ENCODE assay signal across 1 cellular context in genomic region chr3:124887177-124887995, GRCh38.
TF ChIP-seq lines count a peak whose summit lies in the region.

A gene with protein sequence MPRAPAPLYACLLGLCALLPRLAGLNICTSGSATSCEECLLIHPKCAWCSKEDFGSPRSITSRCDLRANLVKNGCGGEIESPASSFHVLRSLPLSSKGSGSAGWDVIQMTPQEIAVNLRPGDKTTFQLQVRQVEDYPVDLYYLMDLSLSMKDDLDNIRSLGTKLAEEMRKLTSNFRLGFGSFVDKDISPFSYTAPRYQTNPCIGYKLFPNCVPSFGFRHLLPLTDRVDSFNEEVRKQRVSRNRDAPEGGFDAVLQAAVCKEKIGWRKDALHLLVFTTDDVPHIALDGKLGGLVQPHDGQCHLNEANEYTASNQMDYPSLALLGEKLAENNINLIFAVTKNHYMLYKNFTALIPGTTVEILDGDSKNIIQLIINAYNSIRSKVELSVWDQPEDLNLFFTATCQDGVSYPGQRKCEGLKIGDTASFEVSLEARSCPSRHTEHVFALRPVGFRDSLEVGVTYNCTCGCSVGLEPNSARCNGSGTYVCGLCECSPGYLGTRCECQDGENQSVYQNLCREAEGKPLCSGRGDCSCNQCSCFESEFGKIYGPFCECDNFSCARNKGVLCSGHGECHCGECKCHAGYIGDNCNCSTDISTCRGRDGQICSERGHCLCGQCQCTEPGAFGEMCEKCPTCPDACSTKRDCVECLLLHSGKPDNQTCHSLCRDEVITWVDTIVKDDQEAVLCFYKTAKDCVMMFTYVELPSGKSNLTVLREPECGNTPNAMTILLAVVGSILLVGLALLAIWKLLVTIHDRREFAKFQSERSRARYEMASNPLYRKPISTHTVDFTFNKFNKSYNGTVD (minus strand): TSS chr3:124887365. CDS start chr3:124887000, 365 bp downstream.

TF ChIP-seq in HepG2, 621 proteins besides CTCF, POLR2A, EP300 and RAD21 (continued from another document and continues in another):
- no peak for TF ChIP-seq DDIT3 (CRISPR knock-in tag; IDR thresholded peaks at IDR 0.05)
- TF ChIP-seq TCF12 (IDR thresholded peaks at IDR 0.05) = no peak
- 0 out of 2 replicates have a peak, but pooled peaks have one; percentile 13 for TF ChIP-seq TCF12 (CRISPR knock-in tag; IDR thresholded peaks at IDR 0.05)
- no peak for TF ChIP-seq DPF2 (CRISPR knock-in tag; IDR thresholded peaks at IDR 0.05; ENCODE audit: borderline replicate concordance, low read depth)
- TF ChIP-seq ZNF33A (CRISPR knock-in tag; IDR thresholded peaks at IDR 0.05; ENCODE audit: borderline replicate concordance) = no peak
- TF ChIP-seq MXD1 (CRISPR knock-in tag; IDR thresholded peaks at IDR 0.05) = no peak
- TF ChIP-seq, protein P1, sequence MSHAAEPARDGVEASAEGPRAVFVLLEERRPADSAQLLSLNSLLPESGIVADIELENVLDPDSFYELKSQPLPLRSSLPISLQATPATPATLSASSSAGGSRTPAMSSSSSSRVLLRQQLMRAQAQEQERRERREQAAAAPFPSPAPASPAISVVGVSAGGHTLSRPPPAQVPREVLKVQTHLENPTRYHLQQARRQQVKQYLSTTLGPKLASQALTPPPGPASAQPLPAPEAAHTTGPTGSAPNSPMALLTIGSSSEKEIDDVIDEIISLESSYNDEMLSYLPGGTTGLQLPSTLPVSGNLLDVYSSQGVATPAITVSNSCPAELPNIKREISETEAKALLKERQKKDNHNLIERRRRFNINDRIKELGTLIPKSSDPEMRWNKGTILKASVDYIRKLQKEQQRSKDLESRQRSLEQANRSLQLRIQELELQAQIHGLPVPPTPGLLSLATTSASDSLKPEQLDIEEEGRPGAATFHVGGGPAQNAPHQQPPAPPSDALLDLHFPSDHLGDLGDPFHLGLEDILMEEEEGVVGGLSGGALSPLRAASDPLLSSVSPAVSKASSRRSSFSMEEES (CRISPR knock-in tag; IDR thresholded peaks at IDR 0.05) = no peak
- TF ChIP-seq FOSL2 (CRISPR knock-in tag; IDR thresholded peaks at IDR 0.05) = peak; percentile 40
- no peak; the same call in 1 of the 2 replicates for TF ChIP-seq FOXA3 (CRISPR knock-in tag; IDR thresholded peaks at IDR 0.05)
- no peak for TF ChIP-seq NR1H2 (CRISPR knock-in tag; IDR thresholded peaks at IDR 0.05; ENCODE audit: borderline replicate concordance, low read depth)
- TF ChIP-seq ZKSCAN8 (CRISPR knock-in tag; IDR thresholded peaks at IDR 0.05; ENCODE audit: borderline replicate concordance) = peak; percentile 20; the same call in 1 of the 2 replicates
- TF ChIP-seq HNRNPK (IDR thresholded peaks at IDR 0.05; ENCODE audit: low read depth, low read length, poor library complexity, severe bottlenecking) = peak; percentile 97
- TF ChIP-seq, protein P2, sequence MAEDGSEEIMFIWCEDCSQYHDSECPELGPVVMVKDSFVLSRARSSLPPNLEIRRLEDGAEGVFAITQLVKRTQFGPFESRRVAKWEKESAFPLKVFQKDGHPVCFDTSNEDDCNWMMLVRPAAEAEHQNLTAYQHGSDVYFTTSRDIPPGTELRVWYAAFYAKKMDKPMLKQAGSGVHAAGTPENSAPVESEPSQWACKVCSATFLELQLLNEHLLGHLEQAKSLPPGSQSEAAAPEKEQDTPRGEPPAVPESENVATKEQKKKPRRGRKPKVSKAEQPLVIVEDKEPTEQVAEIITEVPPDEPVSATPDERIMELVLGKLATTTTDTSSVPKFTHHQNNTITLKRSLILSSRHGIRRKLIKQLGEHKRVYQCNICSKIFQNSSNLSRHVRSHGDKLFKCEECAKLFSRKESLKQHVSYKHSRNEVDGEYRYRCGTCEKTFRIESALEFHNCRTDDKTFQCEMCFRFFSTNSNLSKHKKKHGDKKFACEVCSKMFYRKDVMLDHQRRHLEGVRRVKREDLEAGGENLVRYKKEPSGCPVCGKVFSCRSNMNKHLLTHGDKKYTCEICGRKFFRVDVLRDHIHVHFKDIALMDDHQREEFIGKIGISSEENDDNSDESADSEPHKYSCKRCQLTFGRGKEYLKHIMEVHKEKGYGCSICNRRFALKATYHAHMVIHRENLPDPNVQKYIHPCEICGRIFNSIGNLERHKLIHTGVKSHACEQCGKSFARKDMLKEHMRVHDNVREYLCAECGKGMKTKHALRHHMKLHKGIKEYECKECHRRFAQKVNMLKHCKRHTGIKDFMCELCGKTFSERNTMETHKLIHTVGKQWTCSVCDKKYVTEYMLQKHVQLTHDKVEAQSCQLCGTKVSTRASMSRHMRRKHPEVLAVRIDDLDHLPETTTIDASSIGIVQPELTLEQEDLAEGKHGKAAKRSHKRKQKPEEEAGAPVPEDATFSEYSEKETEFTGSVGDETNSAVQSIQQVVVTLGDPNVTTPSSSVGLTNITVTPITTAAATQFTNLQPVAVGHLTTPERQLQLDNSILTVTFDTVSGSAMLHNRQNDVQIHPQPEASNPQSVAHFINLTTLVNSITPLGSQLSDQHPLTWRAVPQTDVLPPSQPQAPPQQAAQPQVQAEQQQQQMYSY (CRISPR knock-in tag; IDR thresholded peaks at IDR 0.05) = no peak
- no peak for TF ChIP-seq SMARCE1 (IDR thresholded peaks at IDR 0.05; ENCODE audit: borderline replicate concordance)
- TF ChIP-seq ZNF232 (CRISPR knock-in tag; IDR thresholded peaks at IDR 0.05; ENCODE audit: borderline replicate concordance) = 0 out of 2 replicates have a peak, but pooled peaks have one; percentile 63
- TF ChIP-seq SMAD1 (CRISPR knock-in tag; IDR thresholded peaks at IDR 0.05; ENCODE audit: borderline replicate concordance, low read depth) = peak; percentile 84; the same call in 1 of the 2 replicates
- TF ChIP-seq ZNF777 (CRISPR knock-in tag; IDR thresholded peaks at IDR 0.05) = peak; percentile 73
- peak; percentile 63; the same call in 1 of the 2 replicates for TF ChIP-seq MYC (CRISPR knock-in tag; IDR thresholded peaks at IDR 0.05; ENCODE audit: borderline replicate concordance)
- TF ChIP-seq ZNF142 (CRISPR knock-in tag; IDR thresholded peaks at IDR 0.05) = no peak
- TF ChIP-seq SOX6 (IDR thresholded peaks at IDR 0.05) = no peak
- TF ChIP-seq SOX6 (CRISPR knock-in tag; IDR thresholded peaks at IDR 0.05) = peak; percentile 53
- 0 out of 2 replicates have a peak, but pooled peaks have one; percentile 53 for TF ChIP-seq ZFAT (CRISPR knock-in tag; conservative IDR thresholded peaks at IDR 0.05)
- TF ChIP-seq KDM5A (IDR thresholded peaks at IDR 0.05; ENCODE audit: borderline replicate concordance, low read length) = no peak
- TF ChIP-seq MXD4 (CRISPR knock-in tag; IDR thresholded peaks at IDR 0.05) = 0 out of 2 replicates have a peak, but pooled peaks have one; percentile 24
- TF ChIP-seq YEATS4 (CRISPR knock-in tag; IDR thresholded peaks at IDR 0.05; ENCODE audit: borderline replicate concordance) = no peak; the same call in 1 of the 2 replicates
- no peak for TF ChIP-seq U2AF1 (optimal IDR thresholded peaks at IDR 0.05; ENCODE audit: low read depth, low read length)
- TF ChIP-seq, protein P3, sequence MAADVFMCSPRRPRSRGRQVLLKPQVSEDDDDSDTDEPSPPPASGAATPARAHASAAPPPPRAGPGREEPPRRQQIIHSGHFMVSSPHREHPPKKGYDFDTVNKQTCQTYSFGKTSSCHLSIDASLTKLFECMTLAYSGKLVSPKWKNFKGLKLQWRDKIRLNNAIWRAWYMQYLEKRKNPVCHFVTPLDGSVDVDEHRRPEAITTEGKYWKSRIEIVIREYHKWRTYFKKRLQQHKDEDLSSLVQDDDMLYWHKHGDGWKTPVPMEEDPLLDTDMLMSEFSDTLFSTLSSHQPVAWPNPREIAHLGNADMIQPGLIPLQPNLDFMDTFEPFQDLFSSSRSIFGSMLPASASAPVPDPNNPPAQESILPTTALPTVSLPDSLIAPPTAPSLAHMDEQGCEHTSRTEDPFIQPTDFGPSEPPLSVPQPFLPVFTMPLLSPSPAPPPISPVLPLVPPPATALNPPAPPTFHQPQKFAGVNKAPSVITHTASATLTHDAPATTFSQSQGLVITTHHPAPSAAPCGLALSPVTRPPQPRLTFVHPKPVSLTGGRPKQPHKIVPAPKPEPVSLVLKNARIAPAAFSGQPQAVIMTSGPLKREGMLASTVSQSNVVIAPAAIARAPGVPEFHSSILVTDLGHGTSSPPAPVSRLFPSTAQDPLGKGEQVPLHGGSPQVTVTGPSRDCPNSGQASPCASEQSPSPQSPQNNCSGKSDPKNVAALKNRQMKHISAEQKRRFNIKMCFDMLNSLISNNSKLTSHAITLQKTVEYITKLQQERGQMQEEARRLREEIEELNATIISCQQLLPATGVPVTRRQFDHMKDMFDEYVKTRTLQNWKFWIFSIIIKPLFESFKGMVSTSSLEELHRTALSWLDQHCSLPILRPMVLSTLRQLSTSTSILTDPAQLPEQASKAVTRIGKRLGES (CRISPR knock-in tag; IDR thresholded peaks at IDR 0.05; ENCODE audit: borderline replicate concordance) = no peak
- TF ChIP-seq ZC3H13 (CRISPR knock-in tag; IDR thresholded peaks at IDR 0.05) = peak; percentile 76; the same call in 1 of the 2 replicates
- TF ChIP-seq MTERF4 (CRISPR knock-in tag; IDR thresholded peaks at IDR 0.05) = no peak
- peak; percentile 46 for TF ChIP-seq POGK (CRISPR knock-in tag; conservative IDR thresholded peaks at IDR 0.05)
- TF ChIP-seq, protein P4, sequence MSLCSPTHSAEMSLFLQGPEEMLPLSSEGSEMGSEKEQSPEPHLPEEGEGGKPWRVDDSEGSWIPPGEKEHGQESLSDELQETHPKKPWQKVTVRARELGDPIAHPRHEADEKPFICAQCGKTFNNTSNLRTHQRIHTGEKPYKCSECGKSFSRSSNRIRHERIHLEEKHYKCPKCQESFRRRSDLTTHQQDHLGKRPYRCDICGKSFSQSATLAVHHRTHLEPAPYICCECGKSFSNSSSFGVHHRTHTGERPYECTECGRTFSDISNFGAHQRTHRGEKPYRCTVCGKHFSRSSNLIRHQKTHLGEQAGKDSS (CRISPR knock-in tag; IDR thresholded peaks at IDR 0.05; ENCODE audit: borderline replicate concordance, low read depth) = peak; percentile 82
- TF ChIP-seq, protein P5, sequence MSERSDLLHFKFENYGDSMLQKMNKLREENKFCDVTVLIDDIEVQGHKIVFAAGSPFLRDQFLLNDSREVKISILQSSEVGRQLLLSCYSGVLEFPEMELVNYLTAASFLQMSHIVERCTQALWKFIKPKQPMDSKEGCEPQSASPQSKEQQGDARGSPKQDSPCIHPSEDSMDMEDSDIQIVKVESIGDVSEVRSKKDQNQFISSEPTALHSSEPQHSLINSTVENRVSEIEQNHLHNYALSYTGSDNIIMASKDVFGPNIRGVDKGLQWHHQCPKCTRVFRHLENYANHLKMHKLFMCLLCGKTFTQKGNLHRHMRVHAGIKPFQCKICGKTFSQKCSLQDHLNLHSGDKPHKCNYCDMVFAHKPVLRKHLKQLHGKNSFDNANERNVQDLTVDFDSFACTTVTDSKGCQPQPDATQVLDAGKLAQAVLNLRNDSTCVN (CRISPR knock-in tag; IDR thresholded peaks at IDR 0.05; ENCODE audit: borderline replicate concordance) = peak; percentile 28; the same call in 1 of the 2 replicates
